ENCODE assay signal across 8 cellular contexts in genomic region chr1:89757532-89757931, GRCh38.
DNase-seq lines count a peak whose midpoint lies in the region; ATAC-seq, FAIRE-seq and TF ChIP-seq lines count a peak whose summit lies in the region.

No MANE protein-coding gene starts in this region.

- in situ Hi-C loops in HepG2 (cut with HindIII; ENCODE audit: extremely low pct_ligation_motif_present, low pct_unique_long_range_greater_than_20kb), result no loop called here

- H3K27me3 ChIP-seq in Karpas-422 (ENCODE audit: low read length) (no peaks in the 10 kb centered on the region), HepG2 (ENCODE audit: control insufficient read depth in 1 of 2, insufficient read depth in 2 of 2, low read length in 2 of 2) (peaks cover 5 to 26% of the 10 kb centered on the region in 2 experiments; a peak in 4 of 5 replicates), subcutaneous abdominal adipose tissue (ENCODE audit: control insufficient read depth in 5 of 5, insufficient read depth in 4 of 5, low read length in 5 of 5) (no peaks in the 10 kb centered on the region), breast epithelium (no peaks in the 10 kb centered on the region)

- no peaks in the 10 kb centered on the region for H3K27me3 Mint-ChIP-seq in activated T-helper 1 cell treated with anti-CD3 and anti-CD28 coated beads, Interleukin-12 subunit alpha, Interleukin-12 subunit beta, Interleukin-2, Interleukin-4 antibody, amounts not matched to agents 30 ng/mL and 10 ng/mL and 1 ng/mL, durations not matched to agents 14 hours and 24 hours and 36 hours (ENCODE audit: insufficient read depth)

- 12% methylated on average over 4 of the region's 5 CpGs for WGBS in HepG2 (ENCODE audit: low lambda C conversion rate)

- H3K4me2 ChIP-seq in Karpas-422 (ENCODE audit: low read depth, low read length, poor library complexity, severe bottlenecking) (no peak overlapping the region), HepG2 (ENCODE audit: low read depth, low read length) (peak overlapping the region; percentile 41)

- H3K4me1 ChIP-seq in Karpas-422 (ENCODE audit: low read length), result peaks cover 13% of the 10 kb centered on the region
- H3K4me1 ChIP-seq in HepG2 (ENCODE audit: insufficient read depth, low read length), result peaks cover 40% of the 10 kb centered on the region
- peaks cover 22 to 73% (median 66%) of the 10 kb centered on the region in 5 donors for H3K4me1 ChIP-seq in subcutaneous abdominal adipose tissue (ENCODE audit: control insufficient read depth in 5 of 5, insufficient read depth in 5 of 5, low read length in 5 of 5)
- no peaks in the 10 kb centered on the region for H3K4me1 ChIP-seq in breast epithelium

- no peak overlapping the region for H3K27ac ChIP-seq in Karpas-422 (ENCODE audit: low read length)
- no peak overlapping the region for H3K27ac ChIP-seq in HepG2 (ENCODE audit: extremely low read length, insufficient read depth, low read length)
- peak overlapping the region; percentile 77 for H3K27ac ChIP-seq in subcutaneous abdominal adipose tissue (ENCODE audit: low read depth, low read length)
- H3K27ac ChIP-seq in breast epithelium, result peak overlapping the region in 1 of 2 donors; percentile 23

- H4K20me1 ChIP-seq in Karpas-422 (ENCODE audit: insufficient read depth, low read depth, low read length) (no peaks in the 10 kb centered on the region), HepG2 (ENCODE audit: insufficient read depth, low read length) (no peaks in the 10 kb centered on the region)

- H3K9me3 ChIP-seq in Karpas-422 (ENCODE audit: low read length) (no peaks in the 10 kb centered on the region), HepG2 (ENCODE audit: low read length) (no peaks in the 10 kb centered on the region), subcutaneous abdominal adipose tissue (ENCODE audit: control insufficient read depth in 5 of 5, low read length in 5 of 5) (no peaks in the 10 kb centered on the region), breast epithelium (no peaks in the 10 kb centered on the region)

- H3K36me3 ChIP-seq in Karpas-422 (ENCODE audit: insufficient read depth, low read length) (no peaks in the 10 kb centered on the region), HepG2 (replicated peaks in 1 of 2; ENCODE audit: control insufficient read depth in 1 of 2, insufficient read depth in 2 of 2, low read length in 2 of 2) (no peaks in the 10 kb centered on the region), subcutaneous abdominal adipose tissue (ENCODE audit: control insufficient read depth in 5 of 5, insufficient read depth in 5 of 5, low read length in 5 of 5) (no peaks in the 10 kb centered on the region), breast epithelium (no peaks in the 10 kb centered on the region)

- H3K27ac Mint-ChIP-seq in activated T-helper 1 cell treated with anti-CD3 and anti-CD28 coated beads, Interleukin-12 subunit alpha, Interleukin-12 subunit beta, Interleukin-2, Interleukin-4 antibody, amounts not matched to agents 30 ng/mL and 10 ng/mL and 1 ng/mL, durations not matched to agents 14 hours and 24 hours and 36 hours, result peak overlapping the region; percentile 93

- intact Hi-C loops in activated T-helper 1 cell treated with anti-CD3 and anti-CD28 coated beads, Interleukin-12 subunit alpha, Interleukin-12 subunit beta, Interleukin-2, Interleukin-4 antibody, amounts not matched to agents 30 ng/mL and 10 ng/mL and 1 ng/mL, durations not matched to agents 14 hours and 24 hours and 36 hours (cut with micrococcal nuclease), result loop anchor here (1.0 kb wide), 3 partner anchors 12 to 38 kb away; no protein-coding TSS in a partner anchor
- intact Hi-C loops in HepG2 (cut with micrococcal nuclease; ENCODE audit: unreplicated experiment), result no loop called here
- intact Hi-C loops in breast epithelium (cut with DNase I; ENCODE audit: low total_unique reads), result loop anchor here (10.0 kb wide), 1 partner anchor 273 kb away; no protein-coding TSS in a partner anchor

- no peak for TF ChIP-seq RAD21 in HepG2 (CRISPR knock-in tag; IDR thresholded peaks at IDR 0.05)

- peaks cover 89% of the 10 kb centered on the region for H3K4me1 Mint-ChIP-seq in activated T-helper 1 cell treated with anti-CD3 and anti-CD28 coated beads, Interleukin-12 subunit alpha, Interleukin-12 subunit beta, Interleukin-2, Interleukin-4 antibody, amounts not matched to agents 30 ng/mL and 10 ng/mL and 1 ng/mL, durations not matched to agents 14 hours and 24 hours and 36 hours (ENCODE audit: low read depth)

- no TSS peak for BruUV-seq in HepG2 (replicated peaks; lab: Mats Ljungman, UMichigan)

- TF ChIP-seq EP300 in HepG2 (IDR thresholded peaks at IDR 0.05; ENCODE audit: low read depth in 2 of 2, low read length in 2 of 2) (no peak), HepG2 (CRISPR knock-in tag; IDR thresholded peaks at IDR 0.05; ENCODE audit: borderline replicate concordance) (no peak)

- H3K9me2 ChIP-seq in Karpas-422 (replicated peaks; ENCODE audit: insufficient read depth, low read length), result no peaks in the 10 kb centered on the region

- H3K79me2 ChIP-seq in Karpas-422 (ENCODE audit: low read length) (no peaks in the 10 kb centered on the region), HepG2 (ENCODE audit: insufficient read depth, low read length) (no peaks in the 10 kb centered on the region)

- no peak overlapping the region for H3K9ac ChIP-seq in Karpas-422 (ENCODE audit: low read length)
- H3K9ac ChIP-seq in HepG2 (ENCODE audit: insufficient read depth, low read depth, low read length), result no peak overlapping the region
- H3K9ac ChIP-seq in subcutaneous abdominal adipose tissue (ENCODE audit: low read length in 5 of 5), result peak overlapping the region in 1 of 5 donors; percentile 44

- H2AFZ ChIP-seq in Karpas-422 (ENCODE audit: low read length) (peak overlapping the region; percentile 21; the same call in 1 of the 2 replicates), HepG2 (ENCODE audit: low read length) (no peak overlapping the region)

- H3K4me3 ChIP-seq in Karpas-422 (ENCODE audit: low read length) (no peak overlapping the region), HepG2 (replicated peaks in 1 of 3; ENCODE audit: insufficient read depth in 1 of 3, low read depth in 2 of 3, low read length in 3 of 3) (peak overlapping the region in 1 of 3 experiments; percentile 18; a peak in 1 of 6 replicates), subcutaneous abdominal adipose tissue (ENCODE audit: low read depth in 1 of 5, low read length in 5 of 5) (peak overlapping the region; percentile 13 to 74 (median 47)), breast epithelium (no peak overlapping the region)

- CTCF ChIA-PET in HepG2 (lab: Yijun Ruan, JAX; ENCODE audit: low intra/inter-chr PET ratio, low total read pairs), result no interaction called here

- H3K4me3 Mint-ChIP-seq in activated T-helper 1 cell treated with anti-CD3 and anti-CD28 coated beads, Interleukin-12 subunit alpha, Interleukin-12 subunit beta, Interleukin-2, Interleukin-4 antibody, amounts not matched to agents 30 ng/mL and 10 ng/mL and 1 ng/mL, durations not matched to agents 14 hours and 24 hours and 36 hours, result peak overlapping the region; percentile 78

- TF ChIP-seq POLR2A in HepG2 (IDR thresholded peaks at IDR 0.05; ENCODE audit: insufficient read depth in 1 of 2, low read depth in 2 of 2, low read length in 2 of 2), result no peak
- no peak for TF ChIP-seq POLR2A in breast epithelium (IDR thresholded peaks at IDR 0.05)

- POLR2A ChIA-PET in HepG2 (lab: Yijun Ruan, JAX), result no interaction called here

- H3K9me3 Mint-ChIP-seq in activated T-helper 1 cell treated with anti-CD3 and anti-CD28 coated beads, Interleukin-12 subunit alpha, Interleukin-12 subunit beta, Interleukin-2, Interleukin-4 antibody, amounts not matched to agents 30 ng/mL and 10 ng/mL and 1 ng/mL, durations not matched to agents 14 hours and 24 hours and 36 hours, result no peaks in the 10 kb centered on the region

- ATAC-seq in GM18907 (IDR thresholded peaks at IDR 0.05; ENCODE audit: unreplicated experiment) (peak; percentile 90), HepG2 (peak; percentile 59), HG03565 (IDR thresholded peaks at IDR 0.05; ENCODE audit: unreplicated experiment) (no peak)

- TF ChIP-seq CTCF in HepG2 (CRISPR knock-in tag; IDR thresholded peaks at IDR 0.05) (no peak), breast epithelium (IDR thresholded peaks at IDR 0.05) (no peak)

- FAIRE-seq in HepG2 (lab: Jason Lieb, UNC), result no peak

- DNase-seq in Karpas-422 (no peak), HepG2 (ENCODE audit: low spot score) (no peak), ecto neural progenitor cell (ENCODE audit: low spot score) (no peak), breast epithelium (ENCODE audit: low spot score in 2 of 2) (no peak)
- peak; percentile 51 for DNase-seq in activated T-helper 1 cell treated with anti-CD3 and anti-CD28 coated beads, Interleukin-12 subunit alpha, Interleukin-12 subunit beta, Interleukin-2, Interleukin-4 antibody, amounts not matched to agents 30 ng/mL and 10 ng/mL and 1 ng/mL, durations not matched to agents 14 hours and 24 hours and 36 hours (ENCODE audit: low spot score)

- H3K36me3 Mint-ChIP-seq in activated T-helper 1 cell treated with anti-CD3 and anti-CD28 coated beads, Interleukin-12 subunit alpha, Interleukin-12 subunit beta, Interleukin-2, Interleukin-4 antibody, amounts not matched to agents 30 ng/mL and 10 ng/mL and 1 ng/mL, durations not matched to agents 14 hours and 24 hours and 36 hours (ENCODE audit: low read depth), result peaks cover 18% of the 10 kb centered on the region

TF ChIP-seq in HepG2, 621 proteins besides CTCF, POLR2A, EP300 and RAD21 (continues in another document):
- TF ChIP-seq ZNF326 (CRISPR knock-in tag; IDR thresholded peaks at IDR 0.05; ENCODE audit: borderline replicate concordance) (no peak), STAG1 (CRISPR knock-in tag; IDR thresholded peaks at IDR 0.05) (no peak), THAP9 (CRISPR knock-in tag; IDR thresholded peaks at IDR 0.05; ENCODE audit: borderline replicate concordance) (no peak), ZNF652 (CRISPR knock-in tag; IDR thresholded peaks at IDR 0.05; ENCODE audit: borderline replicate concordance, low read depth) (peak; percentile 82)

Comparison
In these comparisons a context has a peak if more than half of its experiments do, and no peak if none do; other contexts are left out.
1. H3K4me3 ChIP-seq: peak in subcutaneous abdominal adipose tissue (5 of 5); none in Karpas-422 (single experiment) and breast epithelium (0 of 3).